ENCODE assay signal across 16 cellular contexts in the genomic region with DNA sequence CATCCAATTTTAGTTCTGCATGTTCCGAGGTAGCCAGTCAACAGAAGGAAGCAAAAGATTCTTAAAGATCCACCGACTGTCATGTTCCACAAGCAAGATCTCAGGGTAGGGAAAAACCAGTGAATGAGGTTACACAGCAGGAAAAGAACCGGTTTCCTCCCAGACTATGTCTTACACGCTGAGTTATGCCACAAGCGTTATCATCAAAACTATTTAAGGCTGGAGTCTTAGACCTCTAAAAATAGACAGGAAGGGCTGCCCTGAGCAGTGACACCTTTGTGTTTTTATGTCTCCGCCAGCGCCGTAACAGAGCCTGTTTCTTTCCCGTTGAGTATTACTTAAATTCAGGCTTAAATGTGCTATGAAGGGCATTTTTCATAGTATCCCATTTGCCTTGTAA. TPM values are rescaled to one million over a fixed set of nuclear protein-coding genes. Genes with fewer than 3 reads are reported as not detected.
DNase-seq lines count a peak whose midpoint lies in the region; ATAC-seq and TF ChIP-seq lines count a peak whose summit lies in the region.
"Had no signal": no experiment of that assay in that cellular context is flagged by ENCODE, and none has a peak within 500 bp of the region (broad histone marks: within the 10 kb centered on the region; RNA-seq: fewer than 3 reads in every experiment).

No MANE protein-coding gene starts in this region.

- H3K27me3 Mint-ChIP-seq in chondrocyte (ENCODE audit: low read depth): no peaks in the 10 kb centered on the region
- peaks cover 0 to 3% (median 0%) of the 10 kb centered on the region in 5 donors for H3K27me3 Mint-ChIP-seq in naive thymus-derived CD8-positive, alpha-beta T cell

- POLR2A ChIA-PET in naive thymus-derived CD8-positive, alpha-beta T cell (lab: Charles Lee): no interaction called here

- no peaks in the 10 kb centered on the region for H3K9me3 Mint-ChIP-seq in chondrocyte (ENCODE audit: low read depth)
- H3K9me3 Mint-ChIP-seq in naive thymus-derived CD8-positive, alpha-beta T cell: no peaks in the 10 kb centered on the region

- ATAC-seq in naive thymus-derived CD8-positive, alpha-beta T cell: no peak

- H3K4me1 Mint-ChIP-seq in chondrocyte (ENCODE audit: low read depth): peaks cover 36% of the 10 kb centered on the region
- H3K4me1 Mint-ChIP-seq in naive thymus-derived CD8-positive, alpha-beta T cell: peaks cover 16 to 33% (median 21%) of the 10 kb centered on the region in 4 donors

- TF ChIP-seq CTCF in chondrocyte (IDR thresholded peaks at IDR 0.05): no peak

- peaks cover 11% of the 10 kb centered on the region for H3K36me3 Mint-ChIP-seq in chondrocyte (ENCODE audit: low read depth)
- H3K36me3 Mint-ChIP-seq in naive thymus-derived CD8-positive, alpha-beta T cell: no peaks in the 10 kb centered on the region

- H3K27ac Mint-ChIP-seq in chondrocyte (ENCODE audit: unreplicated experiment): peak overlapping the region; percentile 64
- H3K27ac Mint-ChIP-seq in naive thymus-derived CD8-positive, alpha-beta T cell: peak overlapping the region in 1 of 10 donors; percentile 63

- peak; percentile 72 for DNase-seq in A172 (ENCODE audit: low spot score)
- DNase-seq in Kasumi-1 (lab: John Stamatoyannopoulos, UW): peak; percentile 83 to 87
- no peak for DNase-seq in chondrocyte (ENCODE audit: low spot score)
- peak in 3 of 10 donors; percentile 7 to 19 (median 16) for DNase-seq in naive thymus-derived CD8-positive, alpha-beta T cell
- no peak for DNase-seq in HuH-7.5 (ENCODE audit: low spot score)
- no peak for DNase-seq in kidney glomerular epithelial cell (lab: John Stamatoyannopoulos, UW)
- no peak for DNase-seq in HuH-7 (ENCODE audit: low spot score)
- DNase-seq in NCI-H2107 treated with DMSO at 0.1 percent for 48 hours (lab: John Stamatoyannopoulos, UW; ENCODE audit: unreplicated experiment): no peak
- DNase-seq: activated effector memory CD4-positive, alpha-beta T cell treated with anti-CD3 and anti-CD28 coated beads, Interleukin-2, amount 50 U/mL, for 16 hours; Calu3; effector CD4-positive, alpha-beta T cell; foreskin melanocyte; midbrain; NCI-H510A treated with DMSO at 0.1 percent for 48 hours; SK-N-SH; testis had no signal

- H3K4me3 Mint-ChIP-seq in chondrocyte (ENCODE audit: unreplicated experiment): no peak overlapping the region
- peak overlapping the region in 7 of 10 donors; percentile 0 to 23 (median 11) for H3K4me3 Mint-ChIP-seq in naive thymus-derived CD8-positive, alpha-beta T cell

RNA-seq across cellular contexts. Expression of a gene that starts 48.3 kb away (rescaled TPM):
- total RNA-seq in A172 (2014; rRNA removed; shearing (Covaris generic)): 18.5 and 23.8 TPM in 2 replicates
- total RNA-seq in chondrocyte: 15.2 to 23.8 TPM (median 15.6 TPM) in 3 replicates
- under 1 TPM; 0.83 to 0.93 TPM for total RNA-seq in naive thymus-derived CD8-positive, alpha-beta T cell
- under 1 TPM in 2 of 3 donors, not detected in 1; 0.31 to 0.39 TPM for polyA plus RNA-seq in naive thymus-derived CD8-positive, alpha-beta T cell

Comparison
In these comparisons a context has a peak if more than half of its experiments do, and no peak if none do; other contexts are left out.
1. DNase-seq: peak in A172 (single experiment) and Kasumi-1 (2 of 2); none in chondrocyte (single experiment), HuH-7.5 (single experiment), kidney glomerular epithelial cell (single experiment), HuH-7 (single experiment) and NCI-H2107 treated with DMSO at 0.1 percent for 48 hours (single experiment).